ENCODE assay signal across 20 cellular contexts in the genomic region with DNA sequence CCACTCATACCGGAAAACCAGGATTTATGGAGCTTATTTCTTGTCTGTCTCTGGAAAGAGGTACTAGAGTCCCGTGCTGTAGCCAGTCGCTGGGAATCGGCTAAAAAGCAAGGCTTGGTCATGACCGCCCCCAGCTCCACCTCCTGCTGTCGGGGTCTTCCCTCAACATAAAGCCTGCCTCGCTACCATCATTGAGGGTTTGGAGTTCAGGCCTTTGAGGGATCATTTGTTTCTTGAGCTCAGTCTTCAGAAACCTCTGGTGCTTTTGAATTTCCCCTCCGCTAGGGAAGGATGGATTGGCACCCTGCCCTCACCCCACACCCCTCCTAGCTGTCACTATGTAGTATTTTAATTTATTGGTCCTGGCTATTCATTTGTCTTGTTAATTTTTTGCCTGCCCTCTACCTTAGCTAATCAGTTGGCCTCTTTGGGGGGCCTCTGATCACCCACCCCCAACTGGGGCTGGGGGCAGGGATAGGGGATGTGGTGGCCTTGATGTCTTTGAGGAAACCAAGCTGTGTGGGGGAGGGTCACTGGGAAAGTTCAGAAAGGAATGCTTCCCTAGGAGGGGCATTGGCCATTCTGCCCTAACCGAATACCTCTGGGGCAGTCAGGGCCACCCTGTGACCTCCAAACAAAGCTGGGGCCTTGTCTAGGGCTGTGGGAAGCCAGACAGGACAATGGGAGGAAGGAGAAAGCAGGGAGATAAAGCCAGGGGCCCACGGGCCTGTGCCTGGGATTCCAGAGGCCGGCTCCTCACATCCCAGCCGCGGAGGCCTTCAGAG.
DNase-seq lines count a peak whose midpoint lies in the region; ATAC-seq and TF ChIP-seq lines count a peak whose summit lies in the region.
"Had no signal": no experiment of that assay in that cellular context is flagged by ENCODE, and none has a peak within 500 bp of the region (broad histone marks: within the 10 kb centered on the region; RNA-seq: fewer than 3 reads in every experiment).

No MANE protein-coding gene starts in this region.

- no peak overlapping the region for H2BK12ac ChIP-seq in neuronal stem cell (ENCODE audit: low read length)

- H3K4me1 ChIP-seq in neuronal stem cell (ENCODE audit: control insufficient read depth in 2 of 2, insufficient read depth in 1 of 2, low read depth in 1 of 2, low read length in 2 of 2): peaks cover 40 to 46% of the 10 kb centered on the region in 2 donors
- H3K4me1 ChIP-seq: vagina had no signal

- no peak overlapping the region for H3K23ac ChIP-seq in neuronal stem cell (ENCODE audit: low read depth, low read length, poor library complexity)

- no peaks in the 10 kb centered on the region for H3K36me3 ChIP-seq in H7 (replicated peaks; ENCODE audit: control insufficient read depth, insufficient read depth, low read length)
- no peaks in the 10 kb centered on the region for H3K36me3 ChIP-seq in neuronal stem cell (replicated peaks in 1 of 2; ENCODE audit: control insufficient read depth in 2 of 2, insufficient read depth in 2 of 2, low read length in 2 of 2)
- H3K36me3 ChIP-seq: vagina had no signal

- peak overlapping the region; percentile 68 for H2BK5ac ChIP-seq in neuronal stem cell (ENCODE audit: low read length)

- peak overlapping the region; percentile 59 for H3K4me3 Mint-ChIP-seq in endothelial cell (ENCODE audit: unreplicated experiment)
- H3K4me3 Mint-ChIP-seq: activated CD4-positive, alpha-beta T cell treated with anti-CD3 and anti-CD28 coated beads, Interleukin-2, amount 10 ng/mL, durations not matched to agents 7 days and 5 days; activated T-cell treated with anti-CD3 and anti-CD28 coated beads, Interleukin-2, amount 50 U/mL, for 4 hours; CD4-positive, CD25-positive, alpha-beta regulatory T cell; central memory CD8-positive, alpha-beta T cell; stimulated activated memory B cell treated with anti-CD40 and anti-IgM and Interleukin-4, amounts not matched to agents 10 μg/mL and 1 μg/mL and 100 μg/mL, for 72 hours had no signal

- H3K79me1 ChIP-seq in neuronal stem cell (ENCODE audit: low read depth, low read length): peaks cover 9% of the 10 kb centered on the region

- no peak overlapping the region for H2BK15ac ChIP-seq in neuronal stem cell (ENCODE audit: low read length)

- H3K4me3 ChIP-seq in H7 (ENCODE audit: insufficient read depth, low read depth, low read length) (no peak overlapping the region), neuronal stem cell (ENCODE audit: low read length in 2 of 2) (no peak overlapping the region)
- H3K4me3 ChIP-seq: GM23248, lung, vagina had no signal

- peak overlapping the region; percentile 92 for H3K27ac ChIP-seq in neuronal stem cell (replicated peaks; ENCODE audit: low read length)
- H3K27ac ChIP-seq: GM23248, vagina had no signal

- H3K4ac ChIP-seq in neuronal stem cell (ENCODE audit: low read length): no peak overlapping the region

- H3K9me3 Mint-ChIP-seq in endothelial cell (ENCODE audit: unreplicated experiment): no peaks in the 10 kb centered on the region
- H3K9me3 Mint-ChIP-seq: activated CD4-positive, alpha-beta T cell treated with anti-CD3 and anti-CD28 coated beads, Interleukin-2, amount 10 ng/mL, durations not matched to agents 7 days and 5 days; activated T-cell treated with anti-CD3 and anti-CD28 coated beads, Interleukin-2, amount 50 U/mL, for 4 hours; CD4-positive, CD25-positive, alpha-beta regulatory T cell; central memory CD8-positive, alpha-beta T cell had no signal

- H2AFZ ChIP-seq in neuronal stem cell (ENCODE audit: low read length): no peak overlapping the region
- H2AFZ ChIP-seq: GM23248 had no signal

- H3K27me3 ChIP-seq in H7 (ENCODE audit: control insufficient read depth, insufficient read depth, low read length) (no peaks in the 10 kb centered on the region), neuronal stem cell (ENCODE audit: control insufficient read depth in 3 of 3, insufficient read depth in 3 of 3, low read depth in 1 of 3, low read length in 3 of 3) (no peaks in the 10 kb centered on the region)
- H3K27me3 ChIP-seq: vagina had no signal

- TF ChIP-seq CTCF in endothelial cell (IDR thresholded peaks at IDR 0.05; ENCODE audit: unreplicated experiment): no peak

- no peak overlapping the region for H4K91ac ChIP-seq in neuronal stem cell (ENCODE audit: low read depth, low read length, poor library complexity)

- no CpG with 5 or more reads among the region's 13 CpGs for WGBS in neuronal stem cell (ENCODE audit: extremely low coverage in 2 of 2, insufficient read length in 2 of 2, insufficient replicate concordance in 1 of 2), 2 donors

- H4K8ac ChIP-seq in neuronal stem cell (ENCODE audit: low read depth, low read length): no peak overlapping the region

- DNase-seq in H7 (peak; percentile 85), endothelial cell (ENCODE audit: low spot score) (peak; percentile 78), iPS-NIHi11 (ENCODE audit: low spot score) (peak; percentile 72), neuronal stem cell (ENCODE audit: low spot score) (peak; percentile 90), GOT3 (lab: John Stamatoyannopoulos, UW) (no peak), NCI-H2171 treated with DMSO at 0.1 percent for 48 hours (lab: John Stamatoyannopoulos, UW) (no peak)
- DNase-seq: activated CD4-positive, alpha-beta T cell treated with anti-CD3 and anti-CD28 coated beads, Interleukin-2, amount 10 ng/mL, durations not matched to agents 7 days and 5 days; activated T-cell treated with anti-CD3 and anti-CD28 coated beads, Interleukin-2, amount 50 U/mL, for 4 hours; CD4-positive, CD25-positive, alpha-beta regulatory T cell; GM23248; MM.1S; NCI-H2029; NCI-H524; small intestine had no signal

- H3K36me3 Mint-ChIP-seq in endothelial cell (ENCODE audit: low read depth, unreplicated experiment): peaks cover 67% of the 10 kb centered on the region
- H3K36me3 Mint-ChIP-seq: stimulated activated memory B cell treated with anti-CD40 and anti-IgM and Interleukin-4, amounts not matched to agents 10 μg/mL and 1 μg/mL and 100 μg/mL, for 72 hours had no signal

- no peak overlapping the region for H2BK120ac ChIP-seq in neuronal stem cell (ENCODE audit: low read depth, low read length)

- H3K27me3 Mint-ChIP-seq in endothelial cell (ENCODE audit: unreplicated experiment): peaks cover 37% of the 10 kb centered on the region
- H3K27me3 Mint-ChIP-seq: activated CD4-positive, alpha-beta T cell treated with anti-CD3 and anti-CD28 coated beads, Interleukin-2, amount 10 ng/mL, durations not matched to agents 7 days and 5 days; central memory CD8-positive, alpha-beta T cell; stimulated activated memory B cell treated with anti-CD40 and anti-IgM and Interleukin-4, amounts not matched to agents 10 μg/mL and 1 μg/mL and 100 μg/mL, for 72 hours had no signal

- H3K27ac Mint-ChIP-seq in endothelial cell (ENCODE audit: unreplicated experiment): peak overlapping the region; percentile 99
- H3K27ac Mint-ChIP-seq: activated CD4-positive, alpha-beta T cell treated with anti-CD3 and anti-CD28 coated beads, Interleukin-2, amount 10 ng/mL, durations not matched to agents 7 days and 5 days; stimulated activated memory B cell treated with anti-CD40 and anti-IgM and Interleukin-4, amounts not matched to agents 10 μg/mL and 1 μg/mL and 100 μg/mL, for 72 hours had no signal

- peaks cover 94% of the 10 kb centered on the region for H3K4me1 Mint-ChIP-seq in endothelial cell (ENCODE audit: unreplicated experiment)
- H3K4me1 Mint-ChIP-seq: activated CD4-positive, alpha-beta T cell treated with anti-CD3 and anti-CD28 coated beads, Interleukin-2, amount 10 ng/mL, durations not matched to agents 7 days and 5 days; central memory CD8-positive, alpha-beta T cell; stimulated activated memory B cell treated with anti-CD40 and anti-IgM and Interleukin-4, amounts not matched to agents 10 μg/mL and 1 μg/mL and 100 μg/mL, for 72 hours had no signal

- peak overlapping the region; percentile 73 for H3K18ac ChIP-seq in neuronal stem cell (ENCODE audit: low read length)

- ATAC-seq in HG02759 (IDR thresholded peaks at IDR 0.05; ENCODE audit: unreplicated experiment) (no peak), GM18870 (IDR thresholded peaks at IDR 0.05; ENCODE audit: unreplicated experiment) (no peak)
- ATAC-seq: activated T-cell treated with anti-CD3 and anti-CD28 coated beads, Interleukin-2, amount 50 U/mL, for 4 hours; stimulated activated memory B cell treated with anti-CD40 and anti-IgM and Interleukin-4, amounts not matched to agents 10 μg/mL and 1 μg/mL and 100 μg/mL, for 72 hours had no signal

- H3K4me2 ChIP-seq in neuronal stem cell (ENCODE audit: insufficient read depth, low read length, poor library complexity, severe bottlenecking): peak overlapping the region; percentile 46

- H3K9me3 ChIP-seq in neuronal stem cell (replicated peaks in 1 of 2; ENCODE audit: control insufficient read depth in 2 of 2, insufficient read depth in 1 of 2, low read depth in 1 of 2, low read length in 2 of 2): peaks cover 0 to 24% of the 10 kb centered on the region in 2 donors
- H3K9me3 ChIP-seq: vagina had no signal

- H3K14ac ChIP-seq in neuronal stem cell (ENCODE audit: low read length): no peak overlapping the region

- H3K9ac ChIP-seq in neuronal stem cell (ENCODE audit: low read depth, low read length, poor library complexity): no peak overlapping the region
- H3K9ac ChIP-seq: GM23248 had no signal

- H2AK5ac ChIP-seq in neuronal stem cell (ENCODE audit: low read depth, low read length): peak overlapping the region; percentile 18

Comparison
In these comparisons a context has a peak if more than half of its experiments do, and no peak if none do; other contexts are left out.
1. DNase-seq: peak in H7 (single experiment), endothelial cell (single experiment), iPS-NIHi11 (single experiment) and neuronal stem cell (single experiment); none in GOT3 (single experiment) and NCI-H2171 treated with DMSO at 0.1 percent for 48 hours (single experiment).